In the genomic region with DNA sequence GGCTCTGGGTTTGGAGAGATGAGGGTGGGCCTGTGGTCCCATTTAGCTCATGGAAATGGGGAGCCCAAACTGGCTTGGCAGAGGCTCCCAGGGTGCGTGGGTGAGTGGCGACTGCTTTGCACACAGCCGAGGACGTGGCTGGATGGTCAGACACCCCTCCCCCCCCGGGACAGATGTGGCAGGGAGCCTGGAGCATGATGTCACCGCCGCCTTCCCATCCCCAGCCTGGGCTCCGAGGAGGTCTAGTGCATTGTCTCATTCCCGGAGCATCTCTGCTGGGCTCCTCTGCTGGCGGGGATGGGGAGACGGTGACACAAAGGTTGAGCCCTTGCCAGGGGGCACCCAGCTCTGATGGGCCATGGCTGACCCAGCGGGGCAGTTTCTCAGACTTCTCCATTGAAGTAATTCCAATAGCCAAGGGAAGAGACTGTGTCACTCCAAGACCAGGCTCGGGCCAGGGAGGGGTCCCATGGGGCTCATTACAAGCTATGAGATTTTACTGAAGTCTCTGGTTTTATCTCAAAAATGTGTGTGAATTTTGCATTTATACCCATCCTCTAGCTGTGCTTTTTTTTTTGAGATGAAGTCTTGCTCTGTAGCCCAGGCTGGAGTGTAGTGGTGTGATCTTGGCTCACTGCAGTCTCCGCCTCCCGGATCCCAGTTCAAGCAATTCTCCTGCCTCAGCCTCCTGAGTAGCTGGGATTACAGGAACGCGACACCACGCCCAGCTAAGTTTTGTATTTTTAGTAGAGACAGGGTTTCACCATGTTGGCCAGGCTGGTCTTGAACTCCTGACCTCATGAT, we compare ENCODE assay signal across 12 cellular contexts. TPM values are rescaled to one million over a fixed set of nuclear protein-coding genes. Genes with fewer than 3 reads are reported as not detected.
DNase-seq lines count a peak whose midpoint lies in the region; ATAC-seq, FAIRE-seq and TF ChIP-seq lines count a peak whose summit lies in the region.
"Had no signal": no experiment of that assay in that cellular context is flagged by ENCODE, and none has a peak within 500 bp of the region (broad histone marks: within the 10 kb centered on the region; RNA-seq: fewer than 3 reads in every experiment).

No MANE protein-coding gene starts in this region.

- no peak overlapping the region for H2BK20ac ChIP-seq in IMR-90 (ENCODE audit: low read depth, low read length)

- no peak overlapping the region for H3K18ac ChIP-seq in IMR-90 (ENCODE audit: low read depth, low read length)

- H3K27me3 ChIP-seq in IMR-90 (ENCODE audit: control insufficient read depth, insufficient read depth, low read length): peaks cover 59% of the 10 kb centered on the region

- dilution Hi-C loops in IMR-90 (cut with HindIII; ENCODE audit: low sequenced_read_pairs, unreplicated experiment): no loop called here

- no peaks in the 10 kb centered on the region for H3K36me3 ChIP-seq in IMR-90 (ENCODE audit: control insufficient read depth, insufficient read depth, low read length)

- no peak overlapping the region for H4K91ac ChIP-seq in IMR-90 (ENCODE audit: insufficient read depth, low read depth, low read length)

- no peak overlapping the region for H3K4ac ChIP-seq in IMR-90 (ENCODE audit: low read depth, low read length)

- no peak overlapping the region for H3K27ac ChIP-seq in IMR-90 (ENCODE audit: insufficient read depth, low read length)
- H3K27ac ChIP-seq: SK-N-MC had no signal

- TF ChIP-seq POLR2A in IMR-90 (IDR thresholded peaks at IDR 0.05; ENCODE audit: low read depth, low read length): no peak

- H3K4me2 ChIP-seq in IMR-90 (ENCODE audit: low read depth, low read length): no peak overlapping the region

- H2AK9ac ChIP-seq in IMR-90 (replicated peaks; ENCODE audit: low read depth, low read length, poor library complexity): no peak overlapping the region

- H3K4me1 ChIP-seq in IMR-90 (ENCODE audit: control insufficient read depth, insufficient read depth, low read length): peaks cover 2% of the 10 kb centered on the region; the same call in 1 of the 2 replicates

- H3K14ac ChIP-seq in IMR-90 (replicated peaks; ENCODE audit: low read depth, low read length): no peak overlapping the region

- no peak for FAIRE-seq in urothelium cell line (lab: Jason Lieb, UNC)

- TF ChIP-seq RAD21 in IMR-90 (IDR thresholded peaks at IDR 0.05; ENCODE audit: low read length): no peak

- DNase-seq in IMR-90 (peak; percentile 33), foreskin fibroblast (peak; percentile 61 to 79), mucosa of gallbladder (ENCODE audit: low spot score) (peak; percentile 52), urothelium cell line (ENCODE audit: low spot score) (peak; percentile 72), dermis blood vessel endothelial cell (no peak)
- DNase-seq: activated naive CD4-positive, alpha-beta T cell treated with anti-CD3 and anti-CD28 coated beads, Interleukin-2, amount 50 U/mL, for 16 hours; NCI-H1048; NCI-H2227 treated with DMSO at 0.1 percent for 48 hours; stimulated activated naive CD8-positive, alpha-beta T cell treated with anti-CD3 and anti-CD28 coated beads, Interleukin-15, Interleukin-2, amounts not matched to agents 100 U/mL and 50 U/mL, for 24 hours had no signal

- H2AK5ac ChIP-seq in IMR-90 (ENCODE audit: low read depth, low read length): no peak overlapping the region

- H4K8ac ChIP-seq in IMR-90 (ENCODE audit: low read depth in 2 of 2, low read length in 2 of 2): no peak overlapping the region

- no CpG with 5 or more reads among the region's 18 CpGs for WGBS in IMR-90 (ENCODE audit: extremely low coverage in 2 of 2, insufficient read length in 1 of 2), 2 experiments

- TF ChIP-seq CTCF in IMR-90 (conservative IDR thresholded peaks at IDR 0.05; ENCODE audit: low read depth, low read length) (no peak), foreskin fibroblast (IDR thresholded peaks at IDR 0.05; ENCODE audit: low read depth, low read length) (no peak)

- CTCF ChIA-PET in IMR-90 (lab: Yijun Ruan, JAX): no interaction called here

- no peak overlapping the region for H3K9ac ChIP-seq in IMR-90 (ENCODE audit: low read depth, low read length)

- no peak overlapping the region for H2AFZ ChIP-seq in IMR-90 (replicated peaks; ENCODE audit: low read length, poor library complexity)

- no peak overlapping the region for H2BK5ac ChIP-seq in IMR-90 (ENCODE audit: low read depth, low read length, poor library complexity, severe bottlenecking)

- POLR2A ChIA-PET in IMR-90 (lab: Charles Lee; ENCODE audit: unreplicated experiment): no interaction called here

- H2BK15ac ChIP-seq in IMR-90 (ENCODE audit: low read depth, low read length): no peak overlapping the region

- in situ Hi-C loops in IMR-90 (cut with MboI; ENCODE audit: low sequenced_read_pairs): no loop called here

- no peaks in the 10 kb centered on the region for H3K79me1 ChIP-seq in IMR-90 (ENCODE audit: low read depth in 1 of 2, low read length in 2 of 2)

- H4K5ac ChIP-seq in IMR-90 (ENCODE audit: low read depth, low read length): no peak overlapping the region

- H2BK120ac ChIP-seq in IMR-90 (ENCODE audit: low read depth, low read length): no peak overlapping the region

- no TSS peak for BruUV-seq in IMR-90 (replicated peaks; lab: Mats Ljungman, UMichigan)

- H3K9me3 ChIP-seq in IMR-90 (ENCODE audit: control insufficient read depth, insufficient read depth, low read length): no peaks in the 10 kb centered on the region

- H3K23ac ChIP-seq in IMR-90 (ENCODE audit: low read depth, low read length): no peak overlapping the region

- peak; percentile 84 for ATAC-seq in IMR-90 (ENCODE audit: low read depth)
- ATAC-seq in GM18519 (IDR thresholded peaks at IDR 0.05; ENCODE audit: low FRiP score, unreplicated experiment): no peak
- ATAC-seq in GM19328 (IDR thresholded peaks at IDR 0.05; ENCODE audit: unreplicated experiment): no peak
- ATAC-seq: stimulated activated naive CD8-positive, alpha-beta T cell treated with anti-CD3 and anti-CD28 coated beads, Interleukin-15, Interleukin-2, amounts not matched to agents 100 U/mL and 50 U/mL, for 24 hours had no signal

- intact Hi-C loops in IMR-90 (cut with micrococcal nuclease): no loop called here

- no peak overlapping the region for H3K56ac ChIP-seq in IMR-90 (ENCODE audit: extremely low read depth, insufficient read depth, low read length)

- no peaks in the 10 kb centered on the region for H3K9me1 ChIP-seq in IMR-90 (ENCODE audit: insufficient read depth, low read length)

- no peaks in the 10 kb centered on the region for H4K20me1 ChIP-seq in IMR-90 (ENCODE audit: insufficient read depth, low read length)

- H3K4me3 ChIP-seq in IMR-90 (ENCODE audit: insufficient read depth, low read depth, low read length) (no peak overlapping the region), foreskin fibroblast (ENCODE audit: low read depth in 1 of 2, low read length in 2 of 2) (no peak overlapping the region)
- H3K4me3 ChIP-seq: SK-N-MC had no signal

TF ChIP-seq in IMR-90, 13 proteins besides CTCF, POLR2A, EP300 and RAD21:
- TF ChIP-seq RCOR1 (IDR thresholded peaks at IDR 0.05; ENCODE audit: insufficient replicate concordance, low read length) (no peak), MAZ (IDR thresholded peaks at IDR 0.05; ENCODE audit: borderline replicate concordance, low read depth, low read length) (0 out of 2 replicates have a peak, but pooled peaks have one; percentile 9)

RNA-seq across cellular contexts. Expression of a gene that starts 36.1 kb away (rescaled TPM):
- total RNA-seq in IMR-90 (2012; rRNA removed): not detected in 2 replicates
- polyA plus RNA-seq in IMR-90 (2012; rRNA removed): 0.02 and 0.03 TPM in 2 replicates
- 0.07 TPM in 1 of 2 replicates, not detected in the other for polyA plus RNA-seq in IMR-90 (2012; cell fraction: cytosol; rRNA removed)
- 0.06 and 0.16 TPM in 2 replicates for polyA plus RNA-seq in IMR-90 (2012; cell fraction: nucleus; rRNA removed; ENCODE audit: low replicate concordance)
- 1.8 TPM for total RNA-seq in mucosa of gallbladder
- under 0.01 and 1.0 TPM in 2 replicates for total RNA-seq in dermis blood vessel endothelial cell
